In genomic region chr3:179949428-179949827, GRCh38 we compare ENCODE assay signal across 8 cellular contexts.
A peak's percentile ranks its signal among the peaks of the same experiment; 100 is the strongest.
DNase-seq lines count a peak whose midpoint lies in the region; ATAC-seq lines count a peak whose summit lies in the region.

No MANE protein-coding gene starts in this region.

- DNase-seq in NCI-H2107 treated with DMSO at 0.1 percent for 48 hours (lab: John Stamatoyannopoulos, UW; ENCODE audit: unreplicated experiment) (peak; percentile 100), pons (ENCODE audit: low spot score) (peak; percentile 57), SIG-M5 (lab: John Stamatoyannopoulos, UW) (no peak), amygdala (lab: John Stamatoyannopoulos, UW) (no peak), glomerular visceral epithelial cell (ENCODE audit: extremely low spot score) (no peak), UCSD-AML1 (lab: John Stamatoyannopoulos, UW; ENCODE audit: unreplicated experiment) (no peak)

- ATAC-seq in GM19438 (IDR thresholded peaks at IDR 0.05; ENCODE audit: low read depth, unreplicated experiment) (peak; percentile 79), HG03064 (IDR thresholded peaks at IDR 0.05; ENCODE audit: low read depth, unreplicated experiment) (peak; percentile 88)

Comparison
In these comparisons a context has a peak if more than half of its experiments do, and no peak if none do; other contexts are left out.
1. DNase-seq: peak in NCI-H2107 treated with DMSO at 0.1 percent for 48 hours (single experiment) and pons (single experiment); none in SIG-M5 (single experiment), amygdala (0 of 56), glomerular visceral epithelial cell (single experiment) and UCSD-AML1 (single experiment).